7 cellular contexts compared by ENCODE assay signal in the genomic region with DNA sequence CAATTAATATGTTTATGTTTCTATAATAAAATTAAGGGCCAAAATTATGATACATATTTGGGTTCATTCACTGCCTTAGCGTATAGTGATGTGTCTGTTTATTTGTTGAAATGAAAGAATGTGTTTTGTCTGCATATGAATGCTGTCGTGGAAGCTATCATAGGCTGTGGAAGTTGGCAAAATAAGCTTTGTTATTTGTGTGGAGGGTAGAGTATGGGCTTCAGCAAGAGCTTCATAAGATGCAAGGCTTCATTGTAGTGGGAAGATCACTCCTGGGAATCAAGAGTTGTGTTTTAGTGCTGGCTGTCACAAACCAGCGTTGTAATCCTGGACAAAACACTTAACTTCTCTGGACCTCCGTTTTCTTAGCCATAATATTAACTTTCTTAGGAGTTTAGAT. TPM values are rescaled to one million over a fixed set of nuclear protein-coding genes. Genes with fewer than 3 reads are reported as not detected.
DNase-seq lines count a peak whose midpoint lies in the region; ATAC-seq and TF ChIP-seq lines count a peak whose summit lies in the region.

No MANE protein-coding gene starts in this region.

- H2AFZ ChIP-seq in H9 (ENCODE audit: low read length) (no peak overlapping the region), smooth muscle cell (ENCODE audit: low read depth) (no peak overlapping the region)

- H3K9ac ChIP-seq in H9 (ENCODE audit: extremely low read depth, insufficient read length, low read length) (no peak overlapping the region), smooth muscle cell (ENCODE audit: low read depth) (peak overlapping the region; percentile 21)

- H3K27me3 ChIP-seq in H9 (ENCODE audit: insufficient read depth, low read length): no peaks in the 10 kb centered on the region
- no peaks in the 10 kb centered on the region for H3K27me3 ChIP-seq in smooth muscle cell (ENCODE audit: low read depth)

- DNase-seq in H9: no peak
- DNase-seq in T-helper 17 cell: no peak
- DNase-seq in foreskin melanocyte: peak; percentile 15
- DNase-seq in smooth muscle cell (lab: John Stamatoyannopoulos, UW; ENCODE audit: unreplicated experiment): no peak
- no peak for DNase-seq in LoVo (ENCODE audit: low spot score)
- DNase-seq in NCI-H2081 (lab: John Stamatoyannopoulos, UW): no peak

- H3K4me1 ChIP-seq in H9 (ENCODE audit: insufficient read depth, low read length) (peaks cover 3% of the 10 kb centered on the region; the same call in 1 of the 2 replicates), smooth muscle cell (ENCODE audit: low read depth) (peaks cover 26% of the 10 kb centered on the region)

- no peaks in the 10 kb centered on the region for H3K9me3 Mint-ChIP-seq in H9

- H3K14ac ChIP-seq in H9 (ENCODE audit: insufficient read depth, low read length): no peak overlapping the region

- H3K9me3 ChIP-seq in H9 (ENCODE audit: control insufficient read depth, low read depth, low read length) (no peaks in the 10 kb centered on the region), T-helper 17 cell (ENCODE audit: control insufficient read depth, low read length, poor library complexity, severe bottlenecking) (no peaks in the 10 kb centered on the region), smooth muscle cell (replicated peaks; ENCODE audit: low read depth) (no peaks in the 10 kb centered on the region)

- H2BK120ac ChIP-seq in H9 (ENCODE audit: low read depth, low read length, poor library complexity, severe bottlenecking): no peak overlapping the region

- H3K4me3 ChIP-seq in smooth muscle cell: peak overlapping the region; percentile 94

- no peak overlapping the region for H4K91ac ChIP-seq in H9 (ENCODE audit: insufficient read length, low read depth, low read length)

- TF ChIP-seq CTCF in H9 (conservative IDR thresholded peaks at IDR 0.05) (no peak), smooth muscle cell (IDR thresholded peaks at IDR 0.05; ENCODE audit: borderline replicate concordance, insufficient read depth, poor library complexity, severe bottlenecking) (no peak)

- H3K36me3 ChIP-seq in smooth muscle cell (ENCODE audit: low read depth): no peaks in the 10 kb centered on the region

- H3K27ac ChIP-seq in H9 (ENCODE audit: insufficient read length, low read depth, low read length) (no peak overlapping the region), smooth muscle cell (ENCODE audit: low read depth) (no peak overlapping the region)

- H4K20me1 ChIP-seq in H9 (ENCODE audit: control insufficient read depth, insufficient read depth, insufficient read length) (no peaks in the 10 kb centered on the region), smooth muscle cell (ENCODE audit: low read depth) (peaks cover 64% of the 10 kb centered on the region)

- H3K27ac Mint-ChIP-seq in H9 (no peak overlapping the region), T-helper 17 cell (peak overlapping the region; percentile 97)

- no peaks in the 10 kb centered on the region for H3K79me1 ChIP-seq in H9 (ENCODE audit: insufficient read depth, low read depth, low read length, poor library complexity, severe bottlenecking)

- H2BK12ac ChIP-seq in H9 (ENCODE audit: insufficient read length, low read depth, low read length): no peak overlapping the region

- H3K27me3 Mint-ChIP-seq in H9 (ENCODE audit: low read depth): peaks cover 2% of the 10 kb centered on the region; the same call in 1 of the 2 replicates
- no peaks in the 10 kb centered on the region for H3K27me3 Mint-ChIP-seq in T-helper 17 cell

- H3K36me3 Mint-ChIP-seq in H9 (ENCODE audit: insufficient read depth in 1 of 3, low read depth in 3 of 3): no peaks in the 10 kb centered on the region; a peak in 1 of 7 replicates
- peaks cover 5% of the 10 kb centered on the region for H3K36me3 Mint-ChIP-seq in T-helper 17 cell (ENCODE audit: low read depth)

- H3K23ac ChIP-seq in H9 (ENCODE audit: insufficient read length, low read depth, low read length): no peak overlapping the region

- H3K79me2 ChIP-seq in H9 (ENCODE audit: insufficient read depth, low read length): no peaks in the 10 kb centered on the region
- peaks cover 66% of the 10 kb centered on the region for H3K79me2 ChIP-seq in smooth muscle cell (ENCODE audit: low read depth)

- no peak overlapping the region for H2BK5ac ChIP-seq in H9 (ENCODE audit: insufficient read length, low read length)

- H3K4me2 ChIP-seq in H9 (ENCODE audit: insufficient read depth, insufficient read length, low read length): peak overlapping the region; percentile 6
- H3K4me2 ChIP-seq in smooth muscle cell: peak overlapping the region; percentile 100

- peak overlapping the region in 1 of 2 experiments; percentile 1; a peak in 3 of 5 replicates for H3K4me3 Mint-ChIP-seq in H9
- peak overlapping the region; percentile 99 for H3K4me3 Mint-ChIP-seq in T-helper 17 cell

- no peak overlapping the region for H3K18ac ChIP-seq in H9 (ENCODE audit: insufficient read length, low read depth, low read length)

- H3K4me1 Mint-ChIP-seq in H9 (peaks cover 25 to 34% of the 10 kb centered on the region in 2 experiments), T-helper 17 cell (peaks cover 48% of the 10 kb centered on the region)

- no peak overlapping the region for H2BK20ac ChIP-seq in H9 (ENCODE audit: low read depth, low read length, poor library complexity, severe bottlenecking)

- no CpG with 5 or more reads among the region's 4 CpGs for WGBS in H9 (ENCODE audit: extremely low coverage, insufficient read length, low lambda C conversion rate)
- WGBS in smooth muscle cell (ENCODE audit: low lambda C conversion rate): 56% methylated on average over 4 of the region's 4 CpGs

- H3K23me2 ChIP-seq in H9 (ENCODE audit: insufficient read length, low read depth, low read length, poor library complexity, severe bottlenecking): peaks cover 11% of the 10 kb centered on the region

- no peak overlapping the region for H3K4ac ChIP-seq in H9 (ENCODE audit: low read depth, low read length)

- H3K56ac ChIP-seq in H9 (ENCODE audit: insufficient read length, low read depth, low read length): no peak overlapping the region

- H3F3A ChIP-seq in smooth muscle cell (ENCODE audit: low read depth): no peaks in the 10 kb centered on the region

- H3T11ph ChIP-seq in H9 (ENCODE audit: low read length): no peak overlapping the region

- H2BK15ac ChIP-seq in H9 (ENCODE audit: low read depth, low read length): no peak overlapping the region

- H4K5ac ChIP-seq in H9 (ENCODE audit: insufficient read length, low read depth, low read length): no peak overlapping the region

- no peak overlapping the region for H4K8ac ChIP-seq in H9 (replicated peaks; ENCODE audit: insufficient read length, low read depth, low read length)

- no peak overlapping the region for H2AK5ac ChIP-seq in H9 (ENCODE audit: insufficient read length, low read length)

- ATAC-seq in T-helper 17 cell: no peak
- no peak for ATAC-seq in GM21825 (IDR thresholded peaks at IDR 0.05; ENCODE audit: unreplicated experiment)

RNA-seq across cellular contexts. Expression of a gene that starts 2.5 kb away (rescaled TPM):
- total RNA-seq in H9 (2021) (18.4 and 21.0 TPM in 2 replicates), T-helper 17 cell (10 to 100 TPM; 24.1 to 25.4 TPM), smooth muscle cell (45.7 and 54.9 TPM in 2 replicates)
- polyA plus RNA-seq in smooth muscle cell: 15.5 and 16.9 TPM in 2 replicates

RNA-seq across cellular contexts. Expression of a gene that starts 51.5 kb away (rescaled TPM):
- total RNA-seq in H9 (2021) (10.8 and 11.3 TPM in 2 replicates), T-helper 17 cell (10 to 100 TPM; 47.0 to 53.7 TPM), smooth muscle cell (34.9 and 37.9 TPM in 2 replicates)
- polyA plus RNA-seq in smooth muscle cell: 38.6 and 47.8 TPM in 2 replicates
